ENCODE assay signal across 19 cellular contexts in the genomic region with DNA sequence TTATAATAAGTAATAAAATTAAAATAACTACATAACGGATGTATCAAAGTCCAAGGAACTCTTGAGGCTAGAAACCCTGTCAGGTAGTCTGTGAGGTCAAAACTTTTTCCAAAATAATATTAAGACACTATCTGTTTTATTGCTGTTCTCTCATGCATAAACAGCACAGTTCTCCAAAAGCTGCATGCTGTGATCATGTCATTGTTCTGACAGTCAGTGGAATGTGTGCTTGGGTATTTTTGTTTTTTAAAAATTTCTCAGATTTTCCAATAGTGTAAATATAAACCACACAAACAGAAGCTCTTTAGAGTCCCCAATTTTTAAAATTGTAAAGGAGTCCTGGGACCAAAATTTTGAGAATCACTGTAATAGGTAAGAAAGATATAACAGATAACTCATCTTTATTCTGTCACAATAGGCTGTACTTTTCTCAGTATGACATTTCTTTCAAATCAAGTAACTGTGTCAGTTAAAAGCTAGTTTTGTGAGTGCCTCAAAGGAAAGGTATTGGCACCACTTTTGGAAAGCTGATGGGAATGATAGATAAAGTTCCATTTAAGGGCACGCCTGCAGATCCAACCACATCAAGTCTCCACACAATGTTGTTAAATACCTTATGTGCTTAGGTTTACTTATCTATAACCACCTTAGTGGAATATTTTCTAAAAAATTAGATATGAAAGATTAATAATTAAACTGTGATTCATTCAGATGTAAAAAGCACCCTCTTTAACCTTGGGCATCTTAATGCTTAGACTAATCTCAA.
"Had no signal": no experiment of that assay in that cellular context is flagged by ENCODE, and none has a peak within 500 bp of the region (broad histone marks: within the 10 kb centered on the region; RNA-seq: fewer than 3 reads in every experiment).

No MANE protein-coding gene starts in this region.

- H3K27me3 ChIP-seq: MG63 had no signal

- H3K9me3 ChIP-seq: MG63 had no signal

- DNase-seq: activated CD4-positive, alpha-beta T cell treated with anti-CD3 and anti-CD28 coated beads for 4 hours; activated CD8-positive, alpha-beta memory T cell treated with anti-CD3 and anti-CD28 coated beads, Interleukin-2, amount 50 U/mL, for 4 hours; activated CD8-positive, alpha-beta T cell treated with anti-CD3 and anti-CD28 coated beads for 36 hours; activated gamma-delta T cell treated with Interleukin-2 at 50 U/mL for 16 hours; activated naive CD4-positive, alpha-beta T cell treated with anti-CD3 and anti-CD28 coated beads, Interleukin-2, amount 10 ng/mL, durations not matched to agents 7 days and 5 days; activated naive CD8-positive, alpha-beta T cell treated with anti-CD3 and anti-CD28 coated beads for 36 hours; activated T-cell treated with anti-CD3 and anti-CD28 coated beads, Interleukin-2, amount 50 U/mL, for 72 hours; MG63; MV-4-11; NCI-H1092 treated with DMSO at 0.1 percent for 48 hours; NCI-H1417 treated with DMSO at 0.1 percent for 48 hours; NCI-H1694 treated with DMSO at 0.1 percent for 48 hours; NCI-H2081; NCI-H510A treated with DMSO at 0.1 percent for 48 hours; NCI-H69; PC-3; SHP77 treated with DMSO at 0.1 percent for 48 hours; T-helper 2 cell had no signal

- H3K27ac ChIP-seq: KMS-11 had no signal

- H3K4me2 ChIP-seq: KMS-11 had no signal

- H3K9ac ChIP-seq: KMS-11 had no signal

- H3K4me3 ChIP-seq: MG63 had no signal
